In genomic region chr20:846894-847278, GRCh38 we compare ENCODE assay signal across 8 cellular contexts. TPM values are rescaled to one million over a fixed set of nuclear protein-coding genes. Genes with fewer than 3 reads are reported as not detected.
DNase-seq lines count a peak whose midpoint lies in the region; ATAC-seq and TF ChIP-seq lines count a peak whose summit lies in the region.

No MANE protein-coding gene starts in this region.

- H3K27ac ChIP-seq in skin epidermis: peak overlapping the region in 16 of 21 experiments; percentile 7 to 85 (median 52)

- no peak overlapping the region for H3K4me3 Mint-ChIP-seq in progenitor cell of endocrine pancreas (ENCODE audit: low read depth)

- peaks cover 8% of the 10 kb centered on the region for H3K4me1 Mint-ChIP-seq in progenitor cell of endocrine pancreas (ENCODE audit: low read depth)

- ATAC-seq in GM18909 (IDR thresholded peaks at IDR 0.05; ENCODE audit: poor library complexity, unreplicated experiment): no peak

- no peaks in the 10 kb centered on the region for H3K9me3 Mint-ChIP-seq in progenitor cell of endocrine pancreas (ENCODE audit: low read depth)

- H3K4me3 ChIP-seq in skin epidermis: peak overlapping the region in 6 of 7 experiments; percentile 0 to 50 (median 12)

- peak; percentile 77 for DNase-seq in GM13977 (ENCODE audit: low spot score)
- DNase-seq in NOMO-1 treated with DMSO at 0.1 percent for 48 hours (lab: John Stamatoyannopoulos, UW; ENCODE audit: unreplicated experiment): peak; percentile 87
- peak; percentile 61 to 62 for DNase-seq in activated T-cell treated with anti-CD3 and anti-CD28 coated beads, Interleukin-2, amount 50 U/mL, for 48 hours
- DNase-seq in progenitor cell of endocrine pancreas (ENCODE audit: low spot score, unreplicated experiment): no peak
- no peak for DNase-seq in pons (ENCODE audit: low spot score)
- no peak for DNase-seq in NCI-H748 treated with DMSO at 0.1 percent for 48 hours (lab: John Stamatoyannopoulos, UW)

- in situ Hi-C loops in GM13977 (cut with MboI; ENCODE audit: low pct_unique_long_range_greater_than_20kb, low sequenced_read_pairs, unreplicated experiment): no loop called here

- peaks cover 6% of the 10 kb centered on the region for H3K36me3 Mint-ChIP-seq in progenitor cell of endocrine pancreas (ENCODE audit: insufficient read depth)

- H3K27ac Mint-ChIP-seq in progenitor cell of endocrine pancreas: no peak overlapping the region

- H3K27me3 Mint-ChIP-seq in progenitor cell of endocrine pancreas: peaks cover 3% of the 10 kb centered on the region

- no peak for TF ChIP-seq CTCF in GM13977 (IDR thresholded peaks at IDR 0.05; ENCODE audit: extremely low read depth, insufficient read depth, missing control alignments)
- TF ChIP-seq CTCF in progenitor cell of endocrine pancreas (IDR thresholded peaks at IDR 0.05; ENCODE audit: unreplicated experiment): no peak

RNA-seq across cellular contexts. Expression of gene FAM110A, which starts 13.4 kb away (rescaled TPM):
- total RNA-seq in progenitor cell of endocrine pancreas: 17.4 and 17.9 TPM in 2 replicates

Comparison
In these comparisons a context has a peak if more than half of its experiments do, and no peak if none do; other contexts are left out.
1. DNase-seq: peak in GM13977 (single experiment), NOMO-1 treated with DMSO at 0.1 percent for 48 hours (single experiment) and activated T-cell treated with anti-CD3 and anti-CD28 coated beads, Interleukin-2, amount 50 U/mL, for 48 hours (2 of 2); none in progenitor cell of endocrine pancreas (single experiment), pons (single experiment) and NCI-H748 treated with DMSO at 0.1 percent for 48 hours (single experiment).